In genomic region chr2:95165030-95165370, GRCh38 we compare ENCODE assay signal across 8 cellular contexts. TPM values are rescaled to one million over a fixed set of nuclear protein-coding genes. Genes with fewer than 3 reads are reported as not detected.
DNase-seq lines count a peak whose midpoint lies in the region; ATAC-seq and TF ChIP-seq lines count a peak whose summit lies in the region.

No MANE protein-coding gene starts in this region.

- peaks cover 19% of the 10 kb centered on the region for H3K4me1 Mint-ChIP-seq in CD14-positive monocyte

- ATAC-seq in GM21723 (IDR thresholded peaks at IDR 0.05; ENCODE audit: unreplicated experiment) (peak; percentile 18), GM18858 (IDR thresholded peaks at IDR 0.05; ENCODE audit: unreplicated experiment) (no peak)

- no peak for TF ChIP-seq POLR2A in Peyer's patch (IDR thresholded peaks at IDR 0.05)
- TF ChIP-seq POLR2A in esophagus squamous epithelium (IDR thresholded peaks at IDR 0.05), result no peak
- TF ChIP-seq POLR2A in sigmoid colon (IDR thresholded peaks at IDR 0.05), result no peak

- no peak for TF ChIP-seq CTCF in CD14-positive monocyte (IDR thresholded peaks at IDR 0.05)
- no peak for TF ChIP-seq CTCF in Peyer's patch (IDR thresholded peaks at IDR 0.05)
- TF ChIP-seq CTCF in esophagus squamous epithelium (IDR thresholded peaks at IDR 0.05), result no peak
- no peak for TF ChIP-seq CTCF in sigmoid colon (IDR thresholded peaks at IDR 0.05)

- H3K9me3 Mint-ChIP-seq in CD14-positive monocyte, result peaks cover 2 to 17% (median 8%) of the 10 kb centered on the region in 7 donors

- H3K27me3 Mint-ChIP-seq in CD14-positive monocyte (ENCODE audit: low read depth in 3 of 3), result peaks cover 0 to 7% (median 0%) of the 10 kb centered on the region in 3 donors

- TF ChIP-seq EP300 in sigmoid colon (IDR thresholded peaks at IDR 0.05), result no peak

- H3K27me3 ChIP-seq in Peyer's patch (no peaks in the 10 kb centered on the region), esophagus squamous epithelium (no peaks in the 10 kb centered on the region), sigmoid colon (no peaks in the 10 kb centered on the region)

- no peak for DNase-seq in CD14-positive monocyte (ENCODE audit: low spot score)
- no peak for DNase-seq in Peyer's patch
- no peak for DNase-seq in esophagus squamous epithelium (lab: John Stamatoyannopoulos, UW)
- no peak for DNase-seq in sigmoid colon
- no peak for DNase-seq in NCI-H2196 (lab: John Stamatoyannopoulos, UW; ENCODE audit: unreplicated experiment)
- no peak for DNase-seq in NCI-H1436 treated with DMSO at 0.1 percent for 48 hours (lab: John Stamatoyannopoulos, UW)

- H3K36me3 Mint-ChIP-seq in CD14-positive monocyte, result no peaks in the 10 kb centered on the region

- H3K27ac ChIP-seq in Peyer's patch (peak overlapping the region; percentile 80 to 91 (median 88)), esophagus squamous epithelium (peak overlapping the region; percentile 91 to 96 (median 96)), sigmoid colon (peak overlapping the region; percentile 90 to 97 (median 91))

- WGBS in esophagus squamous epithelium, 2 donors, result 0% methylated on average over 9 of the region's 9 CpGs
- WGBS in sigmoid colon, 2 donors, result 1% methylated on average over 9 of the region's 9 CpGs

- H3K36me3 ChIP-seq in Peyer's patch (no peaks in the 10 kb centered on the region), esophagus squamous epithelium (no peaks in the 10 kb centered on the region), sigmoid colon (no peaks in the 10 kb centered on the region)

- H3K4me1 ChIP-seq in Peyer's patch (peaks cover 0 to 19% (median 8%) of the 10 kb centered on the region in 4 donors), esophagus squamous epithelium (peaks cover 6 to 34% (median 23%) of the 10 kb centered on the region in 3 donors), sigmoid colon (peaks cover 0 to 26% (median 18%) of the 10 kb centered on the region in 4 donors)

- peak overlapping the region; percentile 99 to 100 for H3K4me3 Mint-ChIP-seq in CD14-positive monocyte

- no peaks in the 10 kb centered on the region for H3K9me3 ChIP-seq in Peyer's patch
- H3K9me3 ChIP-seq in esophagus squamous epithelium, result no peaks in the 10 kb centered on the region
- no peaks in the 10 kb centered on the region for H3K9me3 ChIP-seq in sigmoid colon

- intact Hi-C loops in CD14-positive monocyte (cut with micrococcal nuclease) (loop anchor here (2.0 to 5.0 kb wide), 5 partner anchors 42 to 238 kb away; partner anchors contain the start of genes FAHD2A (in 2 of the 2), ZNF892 (in 2 of the 2) and MRPS5 (in 1 of the 2)), esophagus squamous epithelium (cut with DNase I) (no loop called here), sigmoid colon (cut with DNase I) (loop anchor here (2.0 to 10.0 kb wide), 2 partner anchors 238 to 1100 kb away; partner anchors contain the start of genes CIAO1, FAHD2A and TMEM127)

- peak overlapping the region; percentile 63 to 95 (median 74) for H3K4me3 ChIP-seq in Peyer's patch
- peak overlapping the region; percentile 79 to 96 (median 84) for H3K4me3 ChIP-seq in esophagus squamous epithelium
- peak overlapping the region; percentile 66 to 82 (median 72) for H3K4me3 ChIP-seq in sigmoid colon

- peak overlapping the region; percentile 95 to 97 (median 97) for H3K27ac Mint-ChIP-seq in CD14-positive monocyte

RNA-seq across cellular contexts. Expression of gene ZNF2, which starts 0.6 kb away (rescaled TPM):
- polyA plus RNA-seq in CD14-positive monocyte, result under 1 TPM; 0.59 to 0.89 TPM
- 1 to 10 TPM in 3 of 4 donors, not detected in 1; 3.2 to 3.8 (median 3.7) TPM for total RNA-seq in Peyer's patch
- 1 to 10 TPM; 2.8 to 4.0 (median 3.4) TPM for total RNA-seq in esophagus squamous epithelium
- 1 to 10 TPM; 2.5 to 5.8 (median 3.3) TPM for total RNA-seq in sigmoid colon
- polyA plus RNA-seq in sigmoid colon, result 1 to 10 TPM in 2 of 3 donors, not detected in 1; 1.6 to 2.1 TPM

RNA-seq across cellular contexts. Expression of gene ZNF514, which starts 5.4 kb away (rescaled TPM):
- polyA plus RNA-seq in CD14-positive monocyte (1 to 10 TPM; 2.8 to 5.7 TPM), sigmoid colon (1 to 10 TPM; 4.8 to 8.6 (median 6.9) TPM)
- total RNA-seq in Peyer's patch (10 to 100 TPM; 14.2 to 52.0 (median 23.6) TPM), esophagus squamous epithelium (10 to 100 TPM in 1 of 4 donors, 1 to 10 TPM in 3; 4.9 to 23.8 (median 6.9) TPM), sigmoid colon (10 to 100 TPM; 12.0 to 29.4 (median 16.5) TPM)

RNA-seq across cellular contexts. Expression of gene ZNF892, which starts 42.3 kb away (rescaled TPM):
- polyA plus RNA-seq in CD14-positive monocyte (under 1 TPM; 0.15 to 0.73 TPM), sigmoid colon (under 1 TPM in 1 of 3 donors, not detected in 2; 0.86 TPM)
- total RNA-seq in Peyer's patch (10 to 100 TPM in 1 of 4 donors, 1 to 10 TPM in 3; 2.7 to 16.5 (median 6.6) TPM), esophagus squamous epithelium (1 to 10 TPM; 1.9 to 4.7 (median 4.1) TPM), sigmoid colon (1 to 10 TPM; 6.4 to 9.9 (median 8.6) TPM)

RNA-seq across cellular contexts. Expression of gene MRPS5, which starts 43.4 kb away (rescaled TPM):
- polyA plus RNA-seq in CD14-positive monocyte (10 to 100 TPM; 30.9 to 35.2 TPM), sigmoid colon (10 to 100 TPM; 55.9 to 78.3 (median 70.3) TPM)
- total RNA-seq in Peyer's patch (10 to 100 TPM; 52.0 to 87.3 (median 66.2) TPM), esophagus squamous epithelium (10 to 100 TPM; 41.9 to 55.4 (median 46.4) TPM), sigmoid colon (10 to 100 TPM; 43.5 to 77.3 (median 48.3) TPM)
